8 cellular contexts compared by ENCODE assay signal in genomic region chr15:22282794-22283533, GRCh38.
DNase-seq lines count a peak whose midpoint lies in the region; ATAC-seq lines count a peak whose summit lies in the region.
"Not testable (repeated sequence)": the region's sequence is repeated elsewhere in the genome, so short reads cannot be mapped to it uniquely, and the experiment has no call there.

No MANE protein-coding gene starts in this region.

- peak overlapping the region; percentile 26 for H3K27ac ChIP-seq in CD4-positive, CD25-positive, alpha-beta regulatory T cell (ENCODE audit: insufficient read depth, low read length, poor library complexity, severe bottlenecking)

- peaks cover 19% of the 10 kb centered on the region for H3K36me3 Mint-ChIP-seq in CD4-positive, CD25-positive, alpha-beta regulatory T cell
- H3K36me3 Mint-ChIP-seq in T-cell; activated T-helper 17 cell treated with anti-CD3 and anti-CD28 coated beads, Interleukin-2, amount 50 U/mL, for 72 hours (ENCODE audit: low read depth): not testable (repeated sequence)

- POLR2A ChIA-PET in T-cell (lab: Charles Lee): not testable (repeated sequence)

- not testable (repeated sequence) for H3K36me3 ChIP-seq in CD4-positive, CD25-positive, alpha-beta regulatory T cell (ENCODE audit: control insufficient read depth, insufficient read depth, low read length)

- H3K27me3 ChIP-seq in CD4-positive, CD25-positive, alpha-beta regulatory T cell (ENCODE audit: control insufficient read depth, insufficient read depth, low read length): not testable (repeated sequence)

- H3K9me3 Mint-ChIP-seq in CD4-positive, CD25-positive, alpha-beta regulatory T cell; T-cell; activated T-helper 17 cell treated with anti-CD3 and anti-CD28 coated beads, Interleukin-2, amount 50 U/mL, for 72 hours: not testable (repeated sequence)

- not testable (repeated sequence) for H3K27me3 Mint-ChIP-seq in CD4-positive, CD25-positive, alpha-beta regulatory T cell; activated T-helper 17 cell treated with anti-CD3 and anti-CD28 coated beads, Interleukin-2, amount 50 U/mL, for 72 hours
- peaks cover 0 to 12% of the 10 kb centered on the region in 2 donors for H3K27me3 Mint-ChIP-seq in T-cell

- peak overlapping the region; percentile 36 to 81 (median 58) for H3K4me3 Mint-ChIP-seq in CD4-positive, CD25-positive, alpha-beta regulatory T cell
- H3K4me3 Mint-ChIP-seq in T-cell: not testable (repeated sequence)
- H3K4me3 Mint-ChIP-seq in activated T-helper 17 cell treated with anti-CD3 and anti-CD28 coated beads, Interleukin-2, amount 50 U/mL, for 72 hours: peak overlapping the region; percentile 18

- CTCF ChIA-PET in T-cell (lab: Charles Lee): not testable (repeated sequence)

- peak; percentile 58 to 69 for ATAC-seq in CD4-positive, CD25-positive, alpha-beta regulatory T cell (ENCODE audit: low read depth in 2 of 2)
- ATAC-seq in GM18870 (IDR thresholded peaks at IDR 0.05; ENCODE audit: unreplicated experiment): peak; percentile 66
- ATAC-seq in GM21576 (IDR thresholded peaks at IDR 0.05; ENCODE audit: unreplicated experiment): peak; percentile 69
- ATAC-seq in HG02840 (IDR thresholded peaks at IDR 0.05; ENCODE audit: low FRiP score, unreplicated experiment): peak; percentile 53
- peak; percentile 53 for ATAC-seq in HG03175 (IDR thresholded peaks at IDR 0.05; ENCODE audit: unreplicated experiment)
- ATAC-seq in T-cell (replicated peaks in 1 of 4): peak in 3 of 4 experiments; percentile 27 to 74 (median 55)
- ATAC-seq in activated T-helper 17 cell treated with anti-CD3 and anti-CD28 coated beads, Interleukin-2, amount 50 U/mL, for 72 hours (replicated peaks): peak; percentile 55
- not testable (repeated sequence) for ATAC-seq in left lobe of liver

- DNase-seq in CD4-positive, CD25-positive, alpha-beta regulatory T cell: peak in 2 of 3 donors; percentile 47 to 52
- DNase-seq in T-cell (peak in 1 of 34 experiments; percentile 38), left lobe of liver (ENCODE audit: low spot score) (peak; percentile 16)

- not testable (repeated sequence) for H3K9me3 ChIP-seq in CD4-positive, CD25-positive, alpha-beta regulatory T cell (ENCODE audit: control insufficient read depth in 2 of 2, low read length in 2 of 2)

- peaks cover 23 to 50% (median 26%) of the 10 kb centered on the region in 4 donors for H3K4me1 Mint-ChIP-seq in CD4-positive, CD25-positive, alpha-beta regulatory T cell
- not testable (repeated sequence) for H3K4me1 Mint-ChIP-seq in T-cell; activated T-helper 17 cell treated with anti-CD3 and anti-CD28 coated beads, Interleukin-2, amount 50 U/mL, for 72 hours

- not testable (repeated sequence) for H3K4me1 ChIP-seq in CD4-positive, CD25-positive, alpha-beta regulatory T cell (ENCODE audit: control insufficient read depth, insufficient read depth, low read length, poor library complexity, severe bottlenecking)

- peak overlapping the region; percentile 26 for H3K4me3 ChIP-seq in CD4-positive, CD25-positive, alpha-beta regulatory T cell (ENCODE audit: low read depth, low read length)

- H3K27ac Mint-ChIP-seq in CD4-positive, CD25-positive, alpha-beta regulatory T cell: peak overlapping the region in 2 of 3 donors; percentile 38 to 66
- not testable (repeated sequence) for H3K27ac Mint-ChIP-seq in T-cell; activated T-helper 17 cell treated with anti-CD3 and anti-CD28 coated beads, Interleukin-2, amount 50 U/mL, for 72 hours
